In the genomic region with DNA sequence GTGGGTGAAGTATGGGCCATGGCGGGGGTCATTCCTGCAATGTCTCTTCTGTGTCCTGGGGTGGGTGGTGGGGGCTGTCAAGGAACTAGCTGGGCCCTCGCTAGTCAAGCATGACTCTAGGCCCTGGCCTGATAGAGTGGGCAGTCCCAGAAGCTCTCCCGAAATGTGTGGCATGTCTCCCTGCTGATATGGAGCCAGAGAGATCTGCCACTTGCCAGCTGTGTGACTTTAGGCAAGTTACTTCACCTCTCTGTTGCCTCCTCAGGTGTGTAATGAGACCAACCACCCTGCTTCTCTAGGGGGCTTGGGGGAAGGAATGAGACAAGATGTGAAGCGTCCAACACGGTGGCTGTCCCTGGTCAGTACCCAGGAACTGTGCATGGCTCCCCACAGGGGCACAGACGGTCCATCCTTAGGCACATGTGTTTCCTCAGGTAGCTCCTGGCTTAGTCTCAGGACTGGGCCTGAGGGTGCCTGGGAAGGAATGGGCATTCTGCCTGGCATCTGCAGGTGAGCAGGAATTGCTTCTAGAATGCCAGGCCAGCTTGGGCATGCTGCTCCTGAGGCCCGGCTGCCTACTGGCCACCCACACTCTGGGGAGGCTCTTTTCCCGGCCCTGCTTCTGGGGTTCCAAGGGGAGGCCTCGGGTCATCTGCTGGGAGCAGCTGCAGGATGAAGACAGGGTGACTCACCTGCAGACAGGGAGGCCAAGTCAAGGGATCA, we compare ENCODE assay signal across 23 cellular contexts. TPM values are rescaled to one million over a fixed set of nuclear protein-coding genes. Genes with fewer than 3 reads are reported as not detected.
A peak's percentile ranks its signal among the peaks of the same experiment; 100 is the strongest.
DNase-seq lines count a peak whose midpoint lies in the region; ATAC-seq, FAIRE-seq and TF ChIP-seq lines count a peak whose summit lies in the region.
"Had no signal": no experiment of that assay in that cellular context is flagged by ENCODE, and none has a peak within 500 bp of the region (broad histone marks: within the 10 kb centered on the region; RNA-seq: fewer than 3 reads in every experiment).

No MANE protein-coding gene starts in this region.

- no TSS peak for BruUV-seq in MCF 10A (replicated peaks; lab: Mats Ljungman, UMichigan)

- H3K4me1 Mint-ChIP-seq in MCF 10A (ENCODE audit: insufficient read depth, unreplicated experiment) = no peaks in the 10 kb centered on the region
- no peaks in the 10 kb centered on the region for H3K4me1 Mint-ChIP-seq in CD8-positive, alpha-beta memory T cell

- H3K27ac Mint-ChIP-seq in MCF 10A (ENCODE audit: low read depth, unreplicated experiment) = no peak overlapping the region
- H3K27ac Mint-ChIP-seq in CD8-positive, alpha-beta memory T cell = no peak overlapping the region

- H3K9me3 ChIP-seq in breast epithelium = no peaks in the 10 kb centered on the region
- H3K9me3 ChIP-seq in CD8-positive, alpha-beta memory T cell (ENCODE audit: low read length) = no peaks in the 10 kb centered on the region
- H3K9me3 ChIP-seq: upper lobe of left lung had no signal

- H3K27ac ChIP-seq in breast epithelium = peak overlapping the region in 1 of 2 donors; percentile 7
- no peak overlapping the region for H3K27ac ChIP-seq in CD8-positive, alpha-beta memory T cell (ENCODE audit: low read depth, low read length)
- H3K27ac ChIP-seq: skin epidermis, upper lobe of left lung had no signal

- no peak overlapping the region for H3K4me3 Mint-ChIP-seq in MCF 10A (ENCODE audit: unreplicated experiment)
- H3K4me3 Mint-ChIP-seq in CD8-positive, alpha-beta memory T cell = no peak overlapping the region
- H3K4me3 Mint-ChIP-seq: neural crest cell had no signal

- CTCF ChIA-PET in MCF 10A (lab: Yijun Ruan, JAX) = interaction anchor here (0.6 to 1.9 kb wide), 8 partner anchors 9 to 468 kb away, joined by 3 to 14 read pairs (median 4); a partner anchor contains a TSS
- CTCF ChIA-PET in CD8-positive, alpha-beta memory T cell (lab: Charles Lee) = no interaction called here

- H3K4me3 ChIP-seq in breast epithelium (no peak overlapping the region), bronchial epithelial cell (ENCODE audit: low read depth, low read length) (no peak overlapping the region)
- H3K4me3 ChIP-seq in CD8-positive, alpha-beta memory T cell (ENCODE audit: low read length) = no peak overlapping the region
- H3K4me3 ChIP-seq: lung, skin epidermis, upper lobe of left lung had no signal

- H3K27me3 Mint-ChIP-seq in MCF 10A (ENCODE audit: insufficient read depth, unreplicated experiment) = peaks cover 19% of the 10 kb centered on the region
- H3K27me3 Mint-ChIP-seq in CD8-positive, alpha-beta memory T cell = peaks cover 2 to 46% of the 10 kb centered on the region in 2 donors

- TF ChIP-seq CTCF in MCF 10A (IDR thresholded peaks at IDR 0.05; ENCODE audit: unreplicated experiment) (no peak), breast epithelium (IDR thresholded peaks at IDR 0.05) (no peak), bronchial epithelial cell (IDR thresholded peaks at IDR 0.05; ENCODE audit: insufficient read depth, low read length, severe bottlenecking) (no peak), D721Med (IDR thresholded peaks at IDR 0.05; ENCODE audit: insufficient read depth, missing control alignments) (no peak)

- TF ChIP-seq POLR2A in breast epithelium (IDR thresholded peaks at IDR 0.05) (no peak), H54 (IDR thresholded peaks at IDR 0.05; ENCODE audit: low read depth, low read length) (no peak)

- H3K4me1 ChIP-seq in breast epithelium = no peaks in the 10 kb centered on the region
- H3K4me1 ChIP-seq in CD8-positive, alpha-beta memory T cell (ENCODE audit: insufficient read depth, low read length) = no peaks in the 10 kb centered on the region
- H3K4me1 ChIP-seq: upper lobe of left lung had no signal

- DNase-seq in MCF 10A (ENCODE audit: unreplicated experiment) = peak; percentile 68
- no peak for DNase-seq in breast epithelium (ENCODE audit: low spot score in 2 of 2)
- DNase-seq in bronchial epithelial cell (ENCODE audit: low read depth) = peak; percentile 26
- peak; percentile 72 for DNase-seq in mesenteric fat pad (ENCODE audit: low spot score)
- no peak for DNase-seq in D721Med (ENCODE audit: insufficient read length, low spot score)
- DNase-seq in H54 (ENCODE audit: insufficient read length, low spot score) = no peak
- no peak for DNase-seq in CD8-positive, alpha-beta memory T cell
- DNase-seq: activated CD4-positive, alpha-beta T cell treated with anti-CD3 and anti-CD28 coated beads, Interleukin-2, amount 50 U/mL, for 4 hours; activated CD4-positive, CD25-positive, alpha-beta regulatory T cell; activated naive CD4-positive, alpha-beta T cell; amniotic stem cell; glutamatergic neuron; NCI-H1436 treated with DMSO at 0.1 percent for 48 hours; NCI-H2107; NCI-H446 treated with DMSO at 0.1 percent for 48 hours; PC-3; SHP77 treated with DMSO at 0.1 percent for 48 hours; upper lobe of left lung had no signal

- no peak for ATAC-seq in GM21717 (IDR thresholded peaks at IDR 0.05; ENCODE audit: unreplicated experiment)
- ATAC-seq: HCT116, PC-3 had no signal

- FAIRE-seq in bronchial epithelial cell (lab: Jason Lieb, UNC) = peak; percentile 40
- FAIRE-seq in D721Med (lab: Jason Lieb, UNC) = no peak
- no peak for FAIRE-seq in H54 (lab: Jason Lieb, UNC)

- no peaks in the 10 kb centered on the region for H3K9me3 Mint-ChIP-seq in MCF 10A (ENCODE audit: unreplicated experiment)
- no peaks in the 10 kb centered on the region for H3K9me3 Mint-ChIP-seq in CD8-positive, alpha-beta memory T cell
- H3K9me3 Mint-ChIP-seq: neural crest cell had no signal

- POLR2A ChIA-PET in MCF 10A (lab: Yijun Ruan, JAX) = interaction anchor here (0.6 to 1.9 kb wide), 11 partner anchors 8 to 507 kb away, joined by 3 to 6 read pairs (median 3); no protein-coding TSS in a partner anchor
- POLR2A ChIA-PET in CD8-positive, alpha-beta memory T cell (lab: Charles Lee) = no interaction called here

- no peaks in the 10 kb centered on the region for H3K36me3 Mint-ChIP-seq in MCF 10A (ENCODE audit: insufficient read depth, unreplicated experiment)
- no peaks in the 10 kb centered on the region for H3K36me3 Mint-ChIP-seq in CD8-positive, alpha-beta memory T cell

- H3K27me3 ChIP-seq in breast epithelium (no peaks in the 10 kb centered on the region), bronchial epithelial cell (ENCODE audit: control insufficient read depth, insufficient read depth, low read length) (peaks cover 5% of the 10 kb centered on the region)
- no peaks in the 10 kb centered on the region for H3K27me3 ChIP-seq in CD8-positive, alpha-beta memory T cell (ENCODE audit: insufficient read depth, low read length, poor library complexity, severe bottlenecking)
- H3K27me3 ChIP-seq: upper lobe of left lung had no signal

- no peaks in the 10 kb centered on the region for H3K36me3 ChIP-seq in breast epithelium
- no peaks in the 10 kb centered on the region for H3K36me3 ChIP-seq in bronchial epithelial cell (ENCODE audit: control insufficient read depth, insufficient read depth, low read length)
- no peaks in the 10 kb centered on the region for H3K36me3 ChIP-seq in CD8-positive, alpha-beta memory T cell (ENCODE audit: insufficient read depth, low read length)
- H3K36me3 ChIP-seq: upper lobe of left lung had no signal

- intact Hi-C loops in MCF 10A (cut with micrococcal nuclease) = no loop called here
- intact Hi-C loops in breast epithelium (cut with DNase I; ENCODE audit: low total_unique reads) = no loop called here

RNA-seq across cellular contexts. Expression of a gene that starts 36.6 kb away (rescaled TPM):
- total RNA-seq in MCF 10A (2022) = 34.1 and 42.3 TPM in 2 replicates
- 100 to 1,000 TPM in 1 of 3 donors, 10 to 100 TPM in 2; 35.3 to 118 (median 43.9) TPM for total RNA-seq in breast epithelium
- 10.0 and 15.1 TPM in 2 replicates for total RNA-seq in bronchial epithelial cell
- 56.6 TPM for total RNA-seq in mesenteric fat pad
- total RNA-seq in CD8-positive, alpha-beta memory T cell = under 1 TPM; 0.09 to 0.15 TPM
- polyA plus RNA-seq in CD8-positive, alpha-beta memory T cell = not detected

Comparison
In these comparisons a context has a peak if more than half of its experiments do, and no peak if none do; other contexts are left out.
1. DNase-seq: peak in MCF 10A (single experiment), bronchial epithelial cell (single experiment) and mesenteric fat pad (single experiment); none in breast epithelium (0 of 2), D721Med (single experiment), H54 (single experiment) and CD8-positive, alpha-beta memory T cell (0 of 5).